Comparison of ENCODE assay signal across 27 cellular contexts in genomic region chr7:1725766-1726630, GRCh38. TPM values are rescaled to one million over a fixed set of nuclear protein-coding genes. Genes with fewer than 3 reads are reported as not detected.
DNase-seq lines count a peak whose midpoint lies in the region; ATAC-seq and TF ChIP-seq lines count a peak whose summit lies in the region.
"Had no signal": no experiment of that assay in that cellular context is flagged by ENCODE, and none has a peak within 500 bp of the region (broad histone marks: within the 10 kb centered on the region; RNA-seq: fewer than 3 reads in every experiment).

No MANE protein-coding gene starts in this region.

- peaks cover 15% of the 10 kb centered on the region for H3K36me3 Mint-ChIP-seq in mesothelial cell of epicardium
- H3K36me3 Mint-ChIP-seq in activated T-cell treated with anti-CD3 and anti-CD28 coated beads, Interleukin-2, amount 50 U/mL, for 4 hours (ENCODE audit: insufficient read depth) = no peaks in the 10 kb centered on the region
- H3K36me3 Mint-ChIP-seq: CD8-positive, alpha-beta T cell; natural killer cell had no signal

- no peaks in the 10 kb centered on the region for H3K27me3 ChIP-seq in gastrocnemius medialis

- H3K27me3 Mint-ChIP-seq in mesothelial cell of epicardium (ENCODE audit: low read depth) = peaks cover 1% of the 10 kb centered on the region
- peaks cover 15% of the 10 kb centered on the region for H3K27me3 Mint-ChIP-seq in activated T-cell treated with anti-CD3 and anti-CD28 coated beads, Interleukin-2, amount 50 U/mL, for 4 hours (ENCODE audit: low read depth)

- in situ Hi-C loops in gastrocnemius medialis (cut with MboI; ENCODE audit: low sequenced_read_pairs in 4 of 4) = no loop called here

- no peaks in the 10 kb centered on the region for H3K4me1 Mint-ChIP-seq in mesothelial cell of epicardium
- no peaks in the 10 kb centered on the region for H3K4me1 Mint-ChIP-seq in activated T-cell treated with anti-CD3 and anti-CD28 coated beads, Interleukin-2, amount 50 U/mL, for 4 hours (ENCODE audit: low read depth)
- H3K4me1 Mint-ChIP-seq: natural killer cell had no signal

- DNase-seq in NCI-H1092 treated with DMSO at 0.1 percent for 48 hours (lab: John Stamatoyannopoulos, UW) = peak; percentile 72
- DNase-seq in NCI-H1092 (lab: John Stamatoyannopoulos, UW) = no peak
- peak; percentile 30 for DNase-seq in NCI-H69 (lab: John Stamatoyannopoulos, UW)
- peak; percentile 65 for DNase-seq in Right ventricle myocardium superior
- no peak for DNase-seq in gastrocnemius medialis
- DNase-seq in mesothelial cell of epicardium (ENCODE audit: low spot score in 2 of 2, unreplicated experiment in 2 of 2) = no peak
- DNase-seq in activated T-cell treated with anti-CD3 and anti-CD28 coated beads, Interleukin-2, amount 50 U/mL, for 4 hours = no peak
- DNase-seq: activated CD8-positive, alpha-beta T cell treated with anti-CD3 and anti-CD28 coated beads for 36 hours; activated naive CD4-positive, alpha-beta T cell treated with Interleukin-2 at 50 U/mL for 16 hours; activated T-cell treated with anti-CD3 and anti-CD28 coated beads, Interleukin-2, amount 50 U/mL, for 1 hour; CD8-positive, alpha-beta T cell; central memory CD4-positive, alpha-beta T cell; foreskin melanocyte; kidney glomerular epithelial cell; mesenchymal stem cell; natural killer cell; PC-3; stimulated activated CD4-positive, alpha-beta T cell treated with anti-CD3 and anti-CD28 coated beads, Interleukin-2, amount 100 ng/mL, for 48 hours; stimulated activated naive CD8-positive, alpha-beta T cell treated with anti-CD3 and anti-CD28 coated beads, Interleukin-15, Interleukin-2, amounts not matched to agents 100 U/mL and 50 U/mL, for 24 hours; tibial artery had no signal

- H3K9me3 Mint-ChIP-seq in mesothelial cell of epicardium = peaks cover 11% of the 10 kb centered on the region
- H3K9me3 Mint-ChIP-seq in activated T-cell treated with anti-CD3 and anti-CD28 coated beads, Interleukin-2, amount 50 U/mL, for 4 hours = no peaks in the 10 kb centered on the region
- H3K9me3 Mint-ChIP-seq: activated CD8-positive, alpha-beta T cell treated with anti-CD3 and anti-CD28 coated beads for 36 hours; CD8-positive, alpha-beta T cell; natural killer cell had no signal

- TF ChIP-seq POLR2A in gastrocnemius medialis (IDR thresholded peaks at IDR 0.05) = no peak

- no peak overlapping the region for H3K4me3 Mint-ChIP-seq in mesothelial cell of epicardium
- H3K4me3 Mint-ChIP-seq in activated T-cell treated with anti-CD3 and anti-CD28 coated beads, Interleukin-2, amount 50 U/mL, for 4 hours = no peak overlapping the region
- H3K4me3 Mint-ChIP-seq: activated CD8-positive, alpha-beta T cell treated with anti-CD3 and anti-CD28 coated beads for 36 hours; CD8-positive, alpha-beta T cell; GM23338; natural killer cell had no signal

- ATAC-seq in Right ventricle myocardium superior (ENCODE audit: poor library complexity) (peak; percentile 86), gastrocnemius medialis (peak; percentile 35 to 47), GM18867 (IDR thresholded peaks at IDR 0.05; ENCODE audit: unreplicated experiment) (no peak)
- no peak for ATAC-seq in activated T-cell treated with anti-CD3 and anti-CD28 coated beads, Interleukin-2, amount 50 U/mL, for 4 hours
- ATAC-seq: activated CD4-positive, CD25-positive, alpha-beta regulatory T cell treated with anti-CD3 and anti-CD28 coated beads, Interleukin-2, amount 50 U/mL, for 24 hours; activated CD8-positive, alpha-beta T cell treated with anti-CD3 and anti-CD28 coated beads for 36 hours; CD8-positive, alpha-beta T cell; natural killer cell; stimulated activated naive CD8-positive, alpha-beta T cell treated with anti-CD3 and anti-CD28 coated beads, Interleukin-15, Interleukin-2, amounts not matched to agents 100 U/mL and 50 U/mL, for 24 hours had no signal

- intact Hi-C loops in Right ventricle myocardium superior (cut with DNase I) (no loop called here), gastrocnemius medialis (cut with DNase I; ENCODE audit: low total_unique reads) (loop anchor here (1.0 to 5.0 kb wide), 2 partner anchors 7 to 79 kb away; no protein-coding TSS in a partner anchor)

- H3K9me3 ChIP-seq in gastrocnemius medialis = no peaks in the 10 kb centered on the region

- peak overlapping the region; percentile 25 to 80 (median 64) for H3K27ac ChIP-seq in gastrocnemius medialis
- H3K27ac ChIP-seq: 22Rv1, KMS-11, SK-N-MC, skin epidermis, tibial artery had no signal

- no peak overlapping the region for H3K27ac Mint-ChIP-seq in mesothelial cell of epicardium
- H3K27ac Mint-ChIP-seq: activated CD8-positive, alpha-beta T cell treated with anti-CD3 and anti-CD28 coated beads for 36 hours; CD8-positive, alpha-beta T cell; GM23338; natural killer cell had no signal

- H3K36me3 ChIP-seq in gastrocnemius medialis = no peaks in the 10 kb centered on the region
- H3K36me3 ChIP-seq: tibial artery had no signal

- H3K4me1 ChIP-seq in gastrocnemius medialis = peaks cover 9 to 11% of the 10 kb centered on the region in 2 donors
- H3K4me1 ChIP-seq: tibial artery had no signal

- TF ChIP-seq CTCF in gastrocnemius medialis (IDR thresholded peaks at IDR 0.05 in 4 of 5, conservative IDR thresholded peaks at IDR 0.05 in 1 of 5) (no peak), mesothelial cell of epicardium (IDR thresholded peaks at IDR 0.05; ENCODE audit: unreplicated experiment) (no peak)

- no peak overlapping the region for H3K4me3 ChIP-seq in gastrocnemius medialis
- H3K4me3 ChIP-seq: GM23338, SK-N-MC, skin epidermis, tibial artery had no signal

RNA-seq across cellular contexts. Expression of gene ELFN1, which starts 55.9 kb away (rescaled TPM):
- total RNA-seq in Right ventricle myocardium superior (10.8 TPM), gastrocnemius medialis (1 to 10 TPM in 1 of 4 donors, under 1 TPM in 3; 0.12 to 1.0 (median 0.46) TPM), mesothelial cell of epicardium (11.4 to 13.5 TPM (median 11.9 TPM) in 3 replicates)
- total RNA-seq in activated T-cell treated with anti-CD3 and anti-CD28 coated beads, Interleukin-2, amount 50 U/mL, for 4 hours = under 1 TPM; 0.11 to 0.13 (median 0.13) TPM
- total RNA-seq: CD8-positive, alpha-beta T cell had no signal

Comparison
In these comparisons a context has a peak if more than half of its experiments do, and no peak if none do; other contexts are left out.
1. DNase-seq: peak in NCI-H1092 treated with DMSO at 0.1 percent for 48 hours (single experiment), NCI-H69 (single experiment) and Right ventricle myocardium superior (single experiment); none in NCI-H1092 (single experiment), gastrocnemius medialis (0 of 2), mesothelial cell of epicardium (0 of 2) and activated T-cell treated with anti-CD3 and anti-CD28 coated beads, Interleukin-2, amount 50 U/mL, for 4 hours (single experiment).
2. ATAC-seq: peak in Right ventricle myocardium superior (single experiment) and gastrocnemius medialis (2 of 2); none in activated T-cell treated with anti-CD3 and anti-CD28 coated beads, Interleukin-2, amount 50 U/mL, for 4 hours (0 of 2) and GM18867 (single experiment).